ENCODE assay signal across 8 cellular contexts in genomic region chr22:19756288-19757128, GRCh38. TPM values are rescaled to one million over a fixed set of nuclear protein-coding genes. Genes with fewer than 3 reads are reported as not detected.
A peak's percentile ranks its signal among the peaks of the same experiment; 100 is the strongest.
DNase-seq lines count a peak whose midpoint lies in the region; ATAC-seq and TF ChIP-seq lines count a peak whose summit lies in the region.

No MANE protein-coding gene starts in this region.

- H3F3A ChIP-seq in PC-9 (ENCODE audit: insufficient read depth, low read depth): no peaks in the 10 kb centered on the region

- peaks cover 1% of the 10 kb centered on the region; the same call in 1 of the 2 replicates for H3K4me1 ChIP-seq in PC-9 (replicated peaks; ENCODE audit: insufficient read depth)
- H3K4me1 ChIP-seq in left ventricle myocardium inferior: peaks cover 42% of the 10 kb centered on the region
- H3K4me1 ChIP-seq in osteoblast (ENCODE audit: insufficient read depth, low read length): no peaks in the 10 kb centered on the region

- H3K27me3 ChIP-seq in PC-9 (ENCODE audit: insufficient read depth, low read depth): peaks cover 14% of the 10 kb centered on the region
- peaks cover 94% of the 10 kb centered on the region for H3K27me3 ChIP-seq in left ventricle myocardium inferior (ENCODE audit: low read depth)
- H3K27me3 ChIP-seq in osteoblast (ENCODE audit: insufficient read depth, low read length): peaks cover 80% of the 10 kb centered on the region

- peak; percentile 59 for TF ChIP-seq CTCF in PC-9 (conservative IDR thresholded peaks at IDR 0.05)
- TF ChIP-seq CTCF in left ventricle myocardium inferior (IDR thresholded peaks at IDR 0.05; ENCODE audit: borderline replicate concordance): peak; percentile 55
- no peak for TF ChIP-seq CTCF in osteoblast (IDR thresholded peaks at IDR 0.05; ENCODE audit: extremely low read depth, low read depth, low read length)

- CTCF ChIA-PET in PC-9 (lab: Charles Lee): no interaction called here

- intact Hi-C loops in PC-9 (cut with micrococcal nuclease; ENCODE audit: unreplicated experiment) (no loop called here), left ventricle myocardium inferior (cut with micrococcal nuclease) (no loop called here)

- POLR2A ChIA-PET in PC-9 (lab: Charles Lee; ENCODE audit: unreplicated experiment): no interaction called here

- no peak overlapping the region for H2AFZ ChIP-seq in PC-9
- H2AFZ ChIP-seq in osteoblast (ENCODE audit: low read length): no peak overlapping the region

- peak overlapping the region; percentile 50 for H3K4me2 ChIP-seq in PC-9
- no peak overlapping the region for H3K4me2 ChIP-seq in osteoblast (ENCODE audit: insufficient read depth, low read length)

- H4K20me1 ChIP-seq in PC-9 (ENCODE audit: insufficient read depth): no peaks in the 10 kb centered on the region
- no peaks in the 10 kb centered on the region for H4K20me1 ChIP-seq in osteoblast (ENCODE audit: insufficient read depth, low read length)

- DNase-seq in NCI-H345 (lab: John Stamatoyannopoulos, UW) (peak; percentile 19), NCI-H345 treated with DMSO at 0.1 percent for 48 hours (lab: John Stamatoyannopoulos, UW; ENCODE audit: unreplicated experiment) (no peak), PC-9 (peak in 1 of 2 experiments; percentile 50), left ventricle myocardium inferior (no peak), osteoblast (ENCODE audit: insufficient read length, low spot score, missing footprints) (no peak)
- DNase-seq in activated gamma-delta T cell treated with anti-CD3 and anti-CD28 coated beads, Interleukin-2, amount 50 U/mL, for 16 hours (ENCODE audit: low read depth): peak; percentile 28
- peak; percentile 51 to 56 for DNase-seq in stimulated activated CD4-positive, alpha-beta T cell treated with anti-CD3 and anti-CD28 coated beads, Interleukin-2, amount 100 ng/mL, for 48 hours

- H3K27ac ChIP-seq in PC-9 (no peak overlapping the region), left ventricle myocardium inferior (replicated peaks) (no peak overlapping the region), osteoblast (ENCODE audit: low read depth, low read length) (no peak overlapping the region)

- H3K79me2 ChIP-seq in PC-9 (ENCODE audit: low read depth) (no peaks in the 10 kb centered on the region), osteoblast (ENCODE audit: insufficient read depth, low read length) (no peaks in the 10 kb centered on the region)

- H3K9me3 ChIP-seq in PC-9 (ENCODE audit: insufficient read depth, low read depth) (no peaks in the 10 kb centered on the region), left ventricle myocardium inferior (replicated peaks) (no peaks in the 10 kb centered on the region), osteoblast (ENCODE audit: low read depth, low read length) (no peaks in the 10 kb centered on the region)

- BruUV-seq in PC-9 (replicated peaks; lab: Mats Ljungman, UMichigan): no TSS peak

- no peak for ATAC-seq in HG03432 (IDR thresholded peaks at IDR 0.05; ENCODE audit: unreplicated experiment)

- H3K36me3 ChIP-seq in PC-9 (ENCODE audit: low read depth) (no peaks in the 10 kb centered on the region), left ventricle myocardium inferior (no peaks in the 10 kb centered on the region), osteoblast (ENCODE audit: insufficient read depth, low read length) (no peaks in the 10 kb centered on the region)

- H3K4me3 ChIP-seq in PC-9 (peak overlapping the region; percentile 26; the same call in 1 of the 2 replicates), left ventricle myocardium inferior (peak overlapping the region; percentile 50), osteoblast (ENCODE audit: insufficient read depth, low read length) (no peak overlapping the region)

- H3K9me2 ChIP-seq in PC-9 (ENCODE audit: insufficient read depth): no peaks in the 10 kb centered on the region

RNA-seq across cellular contexts. Expression of gene TBX1, which starts 4.1 kb away (rescaled TPM):
- total RNA-seq in PC-9 (2021): 0.74 and 2.4 TPM in 2 replicates
- total RNA-seq in left ventricle myocardium inferior: 8.0 TPM
- total RNA-seq in osteoblast: under 0.01 TPM in 1 of 2 replicates, not detected in the other

RNA-seq across cellular contexts. Expression of gene GP1BB, which starts 33.2 kb away (rescaled TPM):
- total RNA-seq in PC-9 (2021): 0.35 and 2.0 TPM in 2 replicates
- total RNA-seq in left ventricle myocardium inferior: not detected
- total RNA-seq in osteoblast: 0.88 and 1.8 TPM in 2 replicates

RNA-seq across cellular contexts. Expression of gene SEPTIN5, which starts 42.2 kb away (rescaled TPM):
- total RNA-seq in PC-9 (2021): 2.0 and 8.1 TPM in 2 replicates
- 141 TPM for total RNA-seq in left ventricle myocardium inferior
- total RNA-seq in osteoblast: 11.2 and 14.5 TPM in 2 replicates

Comparison
In these comparisons a context has a peak if more than half of its experiments do, and no peak if none do; other contexts are left out.
1. DNase-seq: peak in NCI-H345 (single experiment), activated gamma-delta T cell treated with anti-CD3 and anti-CD28 coated beads, Interleukin-2, amount 50 U/mL, for 16 hours (single experiment) and stimulated activated CD4-positive, alpha-beta T cell treated with anti-CD3 and anti-CD28 coated beads, Interleukin-2, amount 100 ng/mL, for 48 hours (2 of 2); none in NCI-H345 treated with DMSO at 0.1 percent for 48 hours (single experiment), left ventricle myocardium inferior (single experiment) and osteoblast (single experiment).